13 cellular contexts compared by ENCODE assay signal in the genomic region with DNA sequence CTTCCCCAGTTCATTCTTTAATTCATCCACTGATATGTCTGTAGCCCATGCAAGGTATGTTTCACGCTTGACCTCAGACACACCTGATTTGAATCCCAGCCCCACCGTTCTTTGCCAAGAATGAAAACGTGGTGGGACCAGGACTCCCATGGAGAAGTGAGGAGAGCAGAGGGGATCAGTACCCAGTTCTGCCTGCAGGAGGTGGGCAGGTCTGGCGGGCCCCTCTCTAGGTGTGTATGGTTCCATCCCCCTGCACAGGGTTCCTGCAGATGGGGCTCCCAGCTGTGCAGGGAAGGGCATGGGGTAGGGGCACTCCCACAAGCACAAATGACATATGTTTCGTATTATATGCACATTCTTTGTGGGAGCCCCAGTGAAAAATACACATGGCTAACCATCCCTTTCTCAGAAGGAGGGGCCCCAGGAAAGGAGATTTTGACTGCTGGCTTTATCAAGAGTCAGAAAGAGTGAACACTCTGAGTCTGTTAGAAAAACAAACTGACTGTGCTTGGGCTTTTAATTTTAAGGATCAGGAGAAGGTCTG.
A peak's percentile ranks its signal among the peaks of the same experiment; 100 is the strongest.
DNase-seq lines count a peak whose midpoint lies in the region; ATAC-seq and TF ChIP-seq lines count a peak whose summit lies in the region.
"Had no signal": no experiment of that assay in that cellular context is flagged by ENCODE, and none has a peak within 500 bp of the region (broad histone marks: within the 10 kb centered on the region; RNA-seq: fewer than 3 reads in every experiment).

No MANE protein-coding gene starts in this region.

- no peak overlapping the region for H3K4me3 Mint-ChIP-seq in activated naive CD8-positive, alpha-beta T cell treated with anti-CD3 and anti-CD28 coated beads, Interleukin-2, amount 50 U/mL, for 24 hours
- H3K4me3 Mint-ChIP-seq in activated naive CD8-positive, alpha-beta T cell treated with anti-CD3 and anti-CD28 coated beads for 36 hours, result no peak overlapping the region
- H3K4me3 Mint-ChIP-seq in Calu3 (ENCODE audit: low read depth, unreplicated experiment), result no peak overlapping the region
- no peak overlapping the region for H3K4me3 Mint-ChIP-seq in activated T-helper 2 cell treated with anti-CD3 and anti-CD28 coated beads, Interferon-gamma antibody, Interleukin-2, Interleukin-4, amounts not matched to agents 10 μg/mL and 5 μg/mL and 100 μg/mL, durations not matched to agents 14 hours and 24 hours and 36 hours (ENCODE audit: low read depth)
- H3K4me3 Mint-ChIP-seq: activated naive CD4-positive, alpha-beta T cell treated with anti-CD3 and anti-CD28 coated beads for 36 hours had no signal

- no peak overlapping the region for H3K4me2 ChIP-seq in SK-N-SH
- H3K4me2 ChIP-seq: A549 had no signal

- no peak for TF ChIP-seq RAD21 in SK-N-SH (IDR thresholded peaks at IDR 0.05; ENCODE audit: low read length)

- intact Hi-C loops in Calu3 (cut with micrococcal nuclease; ENCODE audit: unreplicated experiment), result no loop called here
- intact Hi-C loops in activated T-helper 2 cell treated with anti-CD3 and anti-CD28 coated beads, Interferon-gamma antibody, Interleukin-2, Interleukin-4, amounts not matched to agents 10 μg/mL and 5 μg/mL and 100 μg/mL, durations not matched to agents 14 hours and 24 hours and 36 hours (cut with micrococcal nuclease), result no loop called here

- TF ChIP-seq CTCF in SK-N-SH (IDR thresholded peaks at IDR 0.05) (no peak; the same call in 1 of the 2 replicates), Calu3 (IDR thresholded peaks at IDR 0.05; ENCODE audit: unreplicated experiment) (no peak)

- H3K9me2 ChIP-seq in SK-N-SH, result no peaks in the 10 kb centered on the region

- no peak for DNase-seq in activated naive CD8-positive, alpha-beta T cell treated with anti-CD3 and anti-CD28 coated beads, Interleukin-2, amount 50 U/mL, for 24 hours
- no peak for DNase-seq in activated naive CD8-positive, alpha-beta T cell treated with anti-CD3 and anti-CD28 coated beads for 36 hours
- DNase-seq in SK-N-SH (peak; percentile 30), germinal center (ENCODE audit: low spot score) (peak; percentile 40), Calu3 (no peak)
- no peak for DNase-seq in activated T-helper 2 cell treated with anti-CD3 and anti-CD28 coated beads, Interferon-gamma antibody, Interleukin-2, Interleukin-4, amounts not matched to agents 10 μg/mL and 5 μg/mL and 100 μg/mL, durations not matched to agents 14 hours and 24 hours and 36 hours (ENCODE audit: low spot score)
- DNase-seq in stimulated activated CD4-positive, alpha-beta T cell treated with anti-CD3 and anti-CD28 coated beads, Interleukin-2, amount 100 ng/mL, for 48 hours, result no peak
- DNase-seq: activated CD8-positive, alpha-beta memory T cell treated with anti-CD3 and anti-CD28 coated beads, Interleukin-2, amount 50 U/mL, for 4 hours; activated naive CD4-positive, alpha-beta T cell treated with anti-CD3 and anti-CD28 coated beads for 36 hours; erythroblast; NCI-H226 had no signal

- H3K9ac ChIP-seq in SK-N-SH, result no peak overlapping the region

- peaks cover 14% of the 10 kb centered on the region for H3K4me1 Mint-ChIP-seq in activated naive CD8-positive, alpha-beta T cell treated with anti-CD3 and anti-CD28 coated beads, Interleukin-2, amount 50 U/mL, for 24 hours
- H3K4me1 Mint-ChIP-seq in activated naive CD8-positive, alpha-beta T cell treated with anti-CD3 and anti-CD28 coated beads for 36 hours, result no peaks in the 10 kb centered on the region
- H3K4me1 Mint-ChIP-seq in Calu3 (ENCODE audit: low read depth, unreplicated experiment), result peaks cover 15% of the 10 kb centered on the region
- no peaks in the 10 kb centered on the region for H3K4me1 Mint-ChIP-seq in activated T-helper 2 cell treated with anti-CD3 and anti-CD28 coated beads, Interferon-gamma antibody, Interleukin-2, Interleukin-4, amounts not matched to agents 10 μg/mL and 5 μg/mL and 100 μg/mL, durations not matched to agents 14 hours and 24 hours and 36 hours (ENCODE audit: low read depth)

- no peaks in the 10 kb centered on the region for H3K79me2 ChIP-seq in SK-N-SH (ENCODE audit: insufficient read depth)

- ATAC-seq in activated naive CD8-positive, alpha-beta T cell treated with anti-CD3 and anti-CD28 coated beads, Interleukin-2, amount 50 U/mL, for 24 hours, result peak; percentile 20

- H3K27me3 Mint-ChIP-seq in activated naive CD8-positive, alpha-beta T cell treated with anti-CD3 and anti-CD28 coated beads, Interleukin-2, amount 50 U/mL, for 24 hours, result no peaks in the 10 kb centered on the region
- H3K27me3 Mint-ChIP-seq in activated naive CD8-positive, alpha-beta T cell treated with anti-CD3 and anti-CD28 coated beads for 36 hours, result no peaks in the 10 kb centered on the region
- H3K27me3 Mint-ChIP-seq in Calu3 (ENCODE audit: unreplicated experiment), result peaks cover 9% of the 10 kb centered on the region
- H3K27me3 Mint-ChIP-seq in activated T-helper 2 cell treated with anti-CD3 and anti-CD28 coated beads, Interferon-gamma antibody, Interleukin-2, Interleukin-4, amounts not matched to agents 10 μg/mL and 5 μg/mL and 100 μg/mL, durations not matched to agents 14 hours and 24 hours and 36 hours (ENCODE audit: low read depth), result no peaks in the 10 kb centered on the region

- no peaks in the 10 kb centered on the region for H3K9me3 ChIP-seq in SK-N-SH
- H3K9me3 ChIP-seq: A549 had no signal

- POLR2A ChIA-PET in SK-N-SH (lab: Yijun Ruan, JAX), result interaction anchor here (1.2 kb wide), 1 partner anchor 23 kb away, joined by 3 read pairs; no protein-coding TSS in a partner anchor

- H3F3A ChIP-seq in SK-N-SH (replicated peaks; ENCODE audit: insufficient read depth), result no peaks in the 10 kb centered on the region

- no peaks in the 10 kb centered on the region for H3K36me3 ChIP-seq in SK-N-SH (replicated peaks in 1 of 2; ENCODE audit: control insufficient read depth in 1 of 2, insufficient read depth in 2 of 2, low read length in 1 of 2)

- H3K9me3 Mint-ChIP-seq in activated naive CD8-positive, alpha-beta T cell treated with anti-CD3 and anti-CD28 coated beads, Interleukin-2, amount 50 U/mL, for 24 hours, result no peaks in the 10 kb centered on the region
- no peaks in the 10 kb centered on the region for H3K9me3 Mint-ChIP-seq in activated naive CD8-positive, alpha-beta T cell treated with anti-CD3 and anti-CD28 coated beads for 36 hours
- no peaks in the 10 kb centered on the region for H3K9me3 Mint-ChIP-seq in Calu3 (ENCODE audit: low read depth, unreplicated experiment)
- no peaks in the 10 kb centered on the region for H3K9me3 Mint-ChIP-seq in activated T-helper 2 cell treated with anti-CD3 and anti-CD28 coated beads, Interferon-gamma antibody, Interleukin-2, Interleukin-4, amounts not matched to agents 10 μg/mL and 5 μg/mL and 100 μg/mL, durations not matched to agents 14 hours and 24 hours and 36 hours
- H3K9me3 Mint-ChIP-seq: activated naive CD4-positive, alpha-beta T cell treated with anti-CD3 and anti-CD28 coated beads for 36 hours had no signal

- TF ChIP-seq EP300 in SK-N-SH (IDR thresholded peaks at IDR 0.05; ENCODE audit: borderline replicate concordance in 1 of 2, low read depth in 1 of 2, low read length in 1 of 2), result no peak

- BruUV-seq in Calu3 (replicated peaks; lab: Mats Ljungman, UMichigan), result no TSS peak

- 88% methylated on average over 5 of the region's 5 CpGs for WGBS in SK-N-SH (ENCODE audit: low lambda C conversion rate)

- no peak overlapping the region for H3K27ac Mint-ChIP-seq in activated naive CD8-positive, alpha-beta T cell treated with anti-CD3 and anti-CD28 coated beads, Interleukin-2, amount 50 U/mL, for 24 hours
- H3K27ac Mint-ChIP-seq in activated naive CD8-positive, alpha-beta T cell treated with anti-CD3 and anti-CD28 coated beads for 36 hours, result no peak overlapping the region
- H3K27ac Mint-ChIP-seq in Calu3 (ENCODE audit: unreplicated experiment), result no peak overlapping the region
- H3K27ac Mint-ChIP-seq in activated T-helper 2 cell treated with anti-CD3 and anti-CD28 coated beads, Interferon-gamma antibody, Interleukin-2, Interleukin-4, amounts not matched to agents 10 μg/mL and 5 μg/mL and 100 μg/mL, durations not matched to agents 14 hours and 24 hours and 36 hours, result no peak overlapping the region
- H3K27ac Mint-ChIP-seq: activated naive CD4-positive, alpha-beta T cell treated with anti-CD3 and anti-CD28 coated beads for 36 hours had no signal

- no peaks in the 10 kb centered on the region for H3K36me3 Mint-ChIP-seq in activated naive CD8-positive, alpha-beta T cell treated with anti-CD3 and anti-CD28 coated beads, Interleukin-2, amount 50 U/mL, for 24 hours (ENCODE audit: low read depth)
- H3K36me3 Mint-ChIP-seq in activated naive CD8-positive, alpha-beta T cell treated with anti-CD3 and anti-CD28 coated beads for 36 hours, result no peaks in the 10 kb centered on the region
- H3K36me3 Mint-ChIP-seq in Calu3 (ENCODE audit: insufficient read depth, unreplicated experiment), result no peaks in the 10 kb centered on the region
- no peaks in the 10 kb centered on the region for H3K36me3 Mint-ChIP-seq in activated T-helper 2 cell treated with anti-CD3 and anti-CD28 coated beads, Interferon-gamma antibody, Interleukin-2, Interleukin-4, amounts not matched to agents 10 μg/mL and 5 μg/mL and 100 μg/mL, durations not matched to agents 14 hours and 24 hours and 36 hours (ENCODE audit: low read depth)

- peaks cover 0 to 49% of the 10 kb centered on the region in 2 experiments; a peak in 2 of 4 replicates for H3K4me1 ChIP-seq in SK-N-SH (ENCODE audit: control insufficient read depth in 1 of 2, insufficient read depth in 2 of 2, low read depth in 1 of 2, low read length in 1 of 2)

- no peak overlapping the region for H2AFZ ChIP-seq in SK-N-SH (ENCODE audit: low read depth)

- no peaks in the 10 kb centered on the region for H3K27me3 ChIP-seq in SK-N-SH (ENCODE audit: insufficient read depth)

- no peak overlapping the region for H3K4me3 ChIP-seq in SK-N-SH (ENCODE audit: low read depth in 2 of 2, low read length in 1 of 2)
- H3K4me3 ChIP-seq: A549 had no signal

- CTCF ChIA-PET in SK-N-SH (lab: Yijun Ruan, JAX) (interaction anchor here (1.5 kb wide), 1 partner anchor 142 kb away, joined by 5 read pairs; no protein-coding TSS in a partner anchor), Calu3 (lab: Charles Lee) (no interaction called here)

- no peaks in the 10 kb centered on the region for H4K20me1 ChIP-seq in SK-N-SH (ENCODE audit: insufficient read depth)

- H3K27ac ChIP-seq in SK-N-SH (ENCODE audit: low read depth in 2 of 2, low read length in 1 of 2), result peak overlapping the region in 1 of 2 experiments; percentile 19; a peak in 1 of 4 replicates
- peak overlapping the region; percentile 96 for H3K27ac ChIP-seq in temporal lobe (ENCODE audit: low read depth, low read length)

TF ChIP-seq in SK-N-SH, 30 proteins besides CTCF, POLR2A, EP300 and RAD21 (continues in another document):
- no peak for TF ChIP-seq JUND (IDR thresholded peaks at IDR 0.05)
- TF ChIP-seq, protein P1, sequence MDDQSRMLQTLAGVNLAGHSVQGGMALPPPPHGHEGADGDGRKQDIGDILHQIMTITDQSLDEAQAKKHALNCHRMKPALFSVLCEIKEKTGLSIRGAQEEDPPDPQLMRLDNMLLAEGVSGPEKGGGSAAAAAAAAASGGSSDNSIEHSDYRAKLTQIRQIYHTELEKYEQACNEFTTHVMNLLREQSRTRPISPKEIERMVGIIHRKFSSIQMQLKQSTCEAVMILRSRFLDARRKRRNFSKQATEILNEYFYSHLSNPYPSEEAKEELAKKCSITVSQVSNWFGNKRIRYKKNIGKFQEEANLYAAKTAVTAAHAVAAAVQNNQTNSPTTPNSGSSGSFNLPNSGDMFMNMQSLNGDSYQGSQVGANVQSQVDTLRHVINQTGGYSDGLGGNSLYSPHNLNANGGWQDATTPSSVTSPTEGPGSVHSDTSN (IDR thresholded peaks at IDR 0.05), result no peak

Comparison
In these comparisons a context has a peak if more than half of its experiments do, and no peak if none do; other contexts are left out.
1. DNase-seq: peak in SK-N-SH (single experiment) and germinal center (single experiment); none in activated naive CD8-positive, alpha-beta T cell treated with anti-CD3 and anti-CD28 coated beads, Interleukin-2, amount 50 U/mL, for 24 hours (single experiment), activated naive CD8-positive, alpha-beta T cell treated with anti-CD3 and anti-CD28 coated beads for 36 hours (single experiment), Calu3 (single experiment), activated T-helper 2 cell treated with anti-CD3 and anti-CD28 coated beads, Interferon-gamma antibody, Interleukin-2, Interleukin-4, amounts not matched to agents 10 μg/mL and 5 μg/mL and 100 μg/mL, durations not matched to agents 14 hours and 24 hours and 36 hours (single experiment) and stimulated activated CD4-positive, alpha-beta T cell treated with anti-CD3 and anti-CD28 coated beads, Interleukin-2, amount 100 ng/mL, for 48 hours (0 of 2).